8 cellular contexts compared by ENCODE assay signal in genomic region chr12:111841750-111842555, GRCh38. TPM values are rescaled to one million over a fixed set of nuclear protein-coding genes. Genes with fewer than 3 reads are reported as not detected.
DNase-seq lines count a peak whose midpoint lies in the region; ATAC-seq and TF ChIP-seq lines count a peak whose summit lies in the region.

Gene MAPKAPK5, plus strand, starts transcription at chr12:111842228. Its CDS starts 506 bp downstream, at chr12:111842734.

- peak within 1 kb of the TSS; percentile 95 for H3K4me3 Mint-ChIP-seq in activated B cell treated with CpG ODN at 0.5 μM for 24 hours
- H3K4me3 Mint-ChIP-seq in immature natural killer cell: peak within 1 kb of the TSS; percentile 96 to 100 (median 99)

- H3K27ac Mint-ChIP-seq in activated B cell treated with CpG ODN at 0.5 μM for 24 hours (peak within 1 kb of the TSS; percentile 97), immature natural killer cell (peak within 1 kb of the TSS; percentile 97 to 99 (median 98))

- CTCF ChIA-PET in activated B cell treated with CpG ODN at 0.5 μM for 24 hours (lab: Charles Lee): interaction anchor here (1.0 to 1.5 kb wide), 3 partner anchors 29 to 88 kb away, joined by 3 to 6 read pairs (median 3); no protein-coding TSS in a partner anchor

- no peak for TF ChIP-seq CTCF in AG09309 (IDR thresholded peaks at IDR 0.05; ENCODE audit: control insufficient read depth, insufficient read depth, low read depth, low read length, missing control alignments)
- no peak for TF ChIP-seq CTCF in activated B cell treated with CpG ODN at 0.5 μM for 24 hours (IDR thresholded peaks at IDR 0.05)
- TF ChIP-seq CTCF in cardiac fibroblast (IDR thresholded peaks at IDR 0.05; ENCODE audit: low read depth, low read length): no peak

- H3K4me1 Mint-ChIP-seq in activated B cell treated with CpG ODN at 0.5 μM for 24 hours: peaks cover 45% of the 10 kb centered on the region
- H3K4me1 Mint-ChIP-seq in immature natural killer cell: peaks cover 54 to 70% of the 10 kb centered on the region in 2 donors

- no peaks in the 10 kb centered on the region for H3K9me3 Mint-ChIP-seq in activated B cell treated with CpG ODN at 0.5 μM for 24 hours
- H3K9me3 Mint-ChIP-seq in immature natural killer cell: no peaks in the 10 kb centered on the region

- peaks cover 42% of the 10 kb centered on the region for H3K36me3 Mint-ChIP-seq in activated B cell treated with CpG ODN at 0.5 μM for 24 hours (ENCODE audit: low read depth)
- peaks cover 0 to 8% (median 3%) of the 10 kb centered on the region in 3 donors for H3K36me3 Mint-ChIP-seq in immature natural killer cell

- intact Hi-C loops in activated B cell treated with CpG ODN at 0.5 μM for 24 hours (cut with micrococcal nuclease): loop anchor here (1.0 to 5.0 kb wide), 7 partner anchors 75 to 1560 kb away; partner anchors contain the start of genes ACAD10, ALDH2, ATP2A2 and ATXN2

- no peaks in the 10 kb centered on the region for H3K27me3 Mint-ChIP-seq in activated B cell treated with CpG ODN at 0.5 μM for 24 hours
- peaks cover 4 to 12% (median 4%) of the 10 kb centered on the region in 3 donors for H3K27me3 Mint-ChIP-seq in immature natural killer cell (ENCODE audit: low read depth in 3 of 3)

- peak within 1 kb of the TSS; percentile 91 for H3K4me3 ChIP-seq in AG09309 (ENCODE audit: control insufficient read depth, low read depth, low read length)
- H3K4me3 ChIP-seq in cardiac fibroblast (replicated peaks in 1 of 2; ENCODE audit: low read depth in 2 of 2, low read length in 2 of 2): peak within 1 kb of the TSS; percentile 66 to 97

- POLR2A ChIA-PET in activated B cell treated with CpG ODN at 0.5 μM for 24 hours (lab: Charles Lee): interaction anchor here (0.6 to 2.7 kb wide), 16 partner anchors 14 to 556 kb away, joined by 3 to 20 read pairs (median 5); partner anchors contain the start of genes ACAD10, ALDH2, ATXN2 and BRAP

- peak; percentile 71 for DNase-seq in AG09309 (ENCODE audit: low read depth)
- DNase-seq in NCI-H345 (lab: John Stamatoyannopoulos, UW): peak; percentile 95
- peak; percentile 98 for DNase-seq in activated B cell treated with CpG ODN at 0.5 μM for 24 hours
- DNase-seq in cardiac fibroblast (ENCODE audit: low read depth in 2 of 2): peak; percentile 96
- DNase-seq in immature natural killer cell: peak; percentile 97 to 98 (median 97)
- DNase-seq in smooth muscle cell of the brain vasculature (ENCODE audit: low read depth, low spot score): peak; percentile 88

- peak; percentile 77 for ATAC-seq in GM19023 (IDR thresholded peaks at IDR 0.05; ENCODE audit: unreplicated experiment)
- peak; percentile 65 for ATAC-seq in HG03196 (IDR thresholded peaks at IDR 0.05; ENCODE audit: unreplicated experiment)
- peak; percentile 90 for ATAC-seq in activated B cell treated with CpG ODN at 0.5 μM for 24 hours (ENCODE audit: low read depth)

RNA-seq across cellular contexts. Expression of gene MAPKAPK5, which starts in this region (rescaled TPM):
- total RNA-seq in activated B cell treated with CpG ODN at 0.5 μM for 24 hours: 51.7 and 61.2 TPM in 2 replicates
- 10 to 100 TPM; 25.1 to 39.1 (median 36.7) TPM for polyA plus RNA-seq in immature natural killer cell

Comparison
In these comparisons a context has a peak if more than half of its experiments do, and no peak if none do; other contexts are left out.
1. Peak in every context shown above with its lines: DNase-seq, ATAC-seq and H3K4me3 ChIP-seq.